Comparison of ENCODE assay signal across 22 cellular contexts in the genomic region with DNA sequence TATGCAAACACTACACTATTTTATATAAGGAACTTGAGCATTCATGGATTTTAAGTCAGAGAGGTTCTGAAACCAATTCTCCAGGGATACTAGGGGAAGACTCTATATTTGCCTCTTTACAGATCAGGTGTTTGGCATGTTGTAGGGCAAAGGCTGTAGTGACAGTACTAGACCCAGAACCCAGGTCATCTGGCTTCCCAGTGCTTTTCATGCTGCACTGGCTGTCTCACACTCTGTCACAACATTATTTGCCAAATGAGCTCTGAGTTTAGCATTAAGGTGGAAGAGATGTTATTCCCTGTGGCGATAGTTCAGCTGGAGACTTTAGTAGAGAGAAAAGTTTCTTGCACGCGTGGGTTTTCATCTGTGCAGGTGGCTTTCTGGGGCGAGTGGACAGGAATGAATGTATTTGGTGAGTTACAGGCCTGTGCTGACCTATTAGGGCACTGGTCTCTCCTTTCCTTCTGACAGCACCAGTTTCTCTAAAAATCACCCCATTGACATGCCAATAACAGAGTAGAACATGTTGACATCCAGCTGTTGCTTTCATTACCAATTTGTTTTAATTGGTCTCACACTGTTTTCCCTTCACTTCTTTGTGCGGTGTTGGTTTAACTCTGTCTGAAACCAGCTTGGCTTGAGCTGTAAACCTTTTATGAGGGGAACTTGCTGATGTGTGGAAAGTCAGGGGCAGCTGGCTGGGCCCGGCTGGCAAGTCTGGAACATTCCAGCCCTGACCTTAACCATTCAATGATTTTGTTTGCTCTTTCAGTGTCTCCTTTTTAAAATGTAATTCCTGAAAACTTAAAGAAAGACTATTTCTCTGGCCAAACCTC.
DNase-seq lines count a peak whose midpoint lies in the region; ATAC-seq, FAIRE-seq and TF ChIP-seq lines count a peak whose summit lies in the region.
"Had no signal": no experiment of that assay in that cellular context is flagged by ENCODE, and none has a peak within 500 bp of the region (broad histone marks: within the 10 kb centered on the region; RNA-seq: fewer than 3 reads in every experiment).

No MANE protein-coding gene starts in this region.

- H3K9ac ChIP-seq in H1 (replicated peaks in 1 of 4; ENCODE audit: extremely low read depth in 1 of 4, low read depth in 3 of 4, low read length in 3 of 4), result no peak overlapping the region
- H3K9ac ChIP-seq in mesenchymal stem cell (ENCODE audit: low read length), result no peak overlapping the region

- no peaks in the 10 kb centered on the region for H4K20me1 ChIP-seq in H1 (replicated peaks in 1 of 2; ENCODE audit: control insufficient read depth in 1 of 2, insufficient read depth in 2 of 2, low read length in 2 of 2)

- H2AK5ac ChIP-seq in H1 (ENCODE audit: low read depth, low read length) (no peak overlapping the region), mesenchymal stem cell (ENCODE audit: low read length, severe bottlenecking) (peak overlapping the region; percentile 52)

- H3K18ac ChIP-seq in H1 (ENCODE audit: extremely low read depth, low read length) (no peak overlapping the region), mesenchymal stem cell (ENCODE audit: low read depth in 1 of 2, low read length in 2 of 2) (no peak overlapping the region)

- H3K4me3 ChIP-seq in H1 (ENCODE audit: extremely low read depth in 1 of 4, insufficient read depth in 2 of 4, low read depth in 3 of 4, low read length in 4 of 4) (no peak overlapping the region), mesenchymal stem cell (ENCODE audit: insufficient read depth in 1 of 2, low read depth in 1 of 2, low read length in 2 of 2) (no peak overlapping the region), thyroid gland (replicated peaks in 1 of 3) (no peak overlapping the region)
- H3K4me3 ChIP-seq: tibial nerve had no signal

- peak; percentile 80 for DNase-seq in NCI-H2171 treated with DMSO at 0.1 percent for 48 hours (lab: John Stamatoyannopoulos, UW)
- no peak for DNase-seq in H1 (ENCODE audit: low read depth in 1 of 2, low spot score in 2 of 2)
- DNase-seq in mesenchymal stem cell, result no peak
- DNase-seq in thyroid gland, result peak; percentile 31 to 65
- no peak for DNase-seq in NCI-H187 (lab: John Stamatoyannopoulos, UW)
- no peak for DNase-seq in NCI-H345 treated with DMSO at 0.1 percent for 48 hours (lab: John Stamatoyannopoulos, UW; ENCODE audit: unreplicated experiment)
- DNase-seq: activated CD4-positive, alpha-beta T cell treated with anti-CD3 and anti-CD28 coated beads for 48 hours; aorta; CD8-positive, alpha-beta memory T cell; erythroblast; foreskin melanocyte; hypothalamus; NCI-H1092; NCI-H2029 treated with DMSO at 0.1 percent for 48 hours; stimulated activated CD4-positive, alpha-beta T cell treated with anti-CD3 and anti-CD28 coated beads, Interleukin-4, amount 100 ng/mL, for 4 hours; T-helper 17 cell had no signal

- H2BK5ac ChIP-seq in H1 (ENCODE audit: low read depth, low read length) (no peak overlapping the region), mesenchymal stem cell (ENCODE audit: low read depth, low read length, poor library complexity, severe bottlenecking) (peak overlapping the region; percentile 82)

- H3K4me1 ChIP-seq in H1 (replicated peaks in 1 of 4; ENCODE audit: control insufficient read depth in 3 of 4, insufficient read depth in 4 of 4, low read length in 3 of 4), result no peaks in the 10 kb centered on the region
- peaks cover 5% of the 10 kb centered on the region for H3K4me1 ChIP-seq in mesenchymal stem cell (ENCODE audit: control insufficient read depth, insufficient read depth, low read depth, low read length)
- H3K4me1 ChIP-seq in thyroid gland, result peaks cover 10% of the 10 kb centered on the region in 2 donors
- H3K4me1 ChIP-seq: tibial nerve had no signal

- H3K27me3 ChIP-seq in H1 (replicated peaks in 1 of 4; ENCODE audit: control insufficient read depth in 3 of 4, extremely low read depth in 1 of 4, insufficient read depth in 3 of 4, low read length in 3 of 4), result peaks cover 0 to 4% (median under 1%) of the 10 kb centered on the region in 4 experiments; a peak in 2 of 7 replicates
- no peaks in the 10 kb centered on the region for H3K27me3 ChIP-seq in mesenchymal stem cell (ENCODE audit: control insufficient read depth in 1 of 2, insufficient read depth in 1 of 2, low read length in 2 of 2)
- no peaks in the 10 kb centered on the region for H3K27me3 ChIP-seq in thyroid gland
- H3K27me3 ChIP-seq: tibial nerve had no signal

- H2BK120ac ChIP-seq in H1 (replicated peaks; ENCODE audit: low read depth, low read length) (no peak overlapping the region), mesenchymal stem cell (ENCODE audit: low read depth, low read length) (no peak overlapping the region)

- H2AFZ ChIP-seq in H1 (ENCODE audit: low read length) (no peak overlapping the region), mesenchymal stem cell (ENCODE audit: low read depth, low read length) (no peak overlapping the region)

- H4K5ac ChIP-seq in H1 (ENCODE audit: insufficient read length, low read depth, low read length), result no peak overlapping the region

- H4K91ac ChIP-seq in H1 (replicated peaks; ENCODE audit: insufficient read length, low read length), result no peak overlapping the region
- no peak overlapping the region for H4K91ac ChIP-seq in mesenchymal stem cell (ENCODE audit: low read length)

- CTCF ChIA-PET in H1 (lab: Charles Lee; ENCODE audit: partially characterized antibody), result interaction anchor here (0.9 to 2.0 kb wide), 3 partner anchors 10 to 496 kb away, joined by 3 to 5 read pairs (median 3); no protein-coding TSS in a partner anchor

- H2BK12ac ChIP-seq in H1 (ENCODE audit: low read depth, low read length) (no peak overlapping the region), mesenchymal stem cell (ENCODE audit: low read length in 2 of 2) (no peak overlapping the region)

- intact Hi-C loops in thyroid gland (cut with DNase I), result no loop called here

- H3K4me2 ChIP-seq in H1 (ENCODE audit: insufficient read depth in 1 of 2, low read depth in 2 of 2, low read length in 2 of 2), result no peak overlapping the region
- no peak overlapping the region for H3K4me2 ChIP-seq in mesenchymal stem cell (ENCODE audit: low read length, poor library complexity, severe bottlenecking)

- H3K56ac ChIP-seq in H1 (replicated peaks; ENCODE audit: insufficient read length, low read depth, low read length), result no peak overlapping the region

- H2BK20ac ChIP-seq in H1 (ENCODE audit: low read length), result no peak overlapping the region

- H3K27ac ChIP-seq in H1 (ENCODE audit: low read depth, low read length) (no peak overlapping the region), mesenchymal stem cell (ENCODE audit: low read length, poor library complexity, severe bottlenecking) (peak overlapping the region; percentile 95), thyroid gland (peak overlapping the region; percentile 24 to 79 (median 76))
- H3K27ac ChIP-seq: tibial nerve had no signal

- no peaks in the 10 kb centered on the region for H3K23me2 ChIP-seq in H1 (ENCODE audit: low read depth, low read length)

- no peak for TF ChIP-seq CTCF in H1 (IDR thresholded peaks at IDR 0.05; ENCODE audit: control extremely low read depth in 1 of 3, insufficient read depth in 1 of 3, low read depth in 1 of 3, low read length in 3 of 3)
- TF ChIP-seq CTCF in thyroid gland (IDR thresholded peaks at IDR 0.05), result no peak

- H3K4ac ChIP-seq in H1 (replicated peaks; ENCODE audit: insufficient read length, low read depth, low read length) (no peak overlapping the region), mesenchymal stem cell (ENCODE audit: low read depth in 1 of 2, low read length in 2 of 2) (no peak overlapping the region)

- ATAC-seq in HG03432 (IDR thresholded peaks at IDR 0.05; ENCODE audit: unreplicated experiment) (no peak), HG02798 (IDR thresholded peaks at IDR 0.05; ENCODE audit: poor library complexity, unreplicated experiment) (no peak)
- ATAC-seq: activated naive CD4-positive, alpha-beta T cell treated with anti-CD3 and anti-CD28 coated beads, Interleukin-2, amount 50 U/mL, for 72 hours; T-helper 17 cell had no signal

- H3K14ac ChIP-seq in H1 (ENCODE audit: insufficient read length) (no peak overlapping the region), mesenchymal stem cell (ENCODE audit: low read length in 2 of 2) (no peak overlapping the region)

- TF ChIP-seq POLR2A in H1 (IDR thresholded peaks at IDR 0.05; ENCODE audit: control extremely low read depth in 1 of 2, low read depth in 2 of 2, low read length in 2 of 2) (no peak), thyroid gland (IDR thresholded peaks at IDR 0.05) (no peak)

- whole genome bisulfite sequencing in H1 (ENCODE audit: extremely low coverage in 1 of 2, insufficient coverage in 1 of 2, insufficient read length in 1 of 2, insufficient replicate concordance in 2 of 2, low coverage in 1 of 2, low lambda C conversion rate in 2 of 2, missing lambda C conversion rate in 1 of 2), 2 experiments, result 94% methylated on average over 6 of the region's 6 CpGs; no CpG with 5 or more reads in 1 of the 2 experiments
- 61% methylated on average over 5 of the region's 6 CpGs for WGBS in mesenchymal stem cell
- 63 to 67% methylated on average over 6 of the region's 6 CpGs for WGBS in thyroid gland, 2 donors

- POLR2A ChIA-PET in H1 (lab: Charles Lee; ENCODE audit: partially characterized antibody), result no interaction called here

- H3K9me3 ChIP-seq in H1 (ENCODE audit: insufficient read depth in 2 of 2, low read depth in 1 of 2, low read length in 1 of 2), result peaks cover 2 to 4% of the 10 kb centered on the region in 2 experiments; a peak in 2 of 4 replicates
- H3K9me3 ChIP-seq in mesenchymal stem cell (ENCODE audit: control insufficient read depth, low read length), result peaks cover 4% of the 10 kb centered on the region
- no peaks in the 10 kb centered on the region for H3K9me3 ChIP-seq in thyroid gland

- H3K23ac ChIP-seq in H1 (ENCODE audit: insufficient read length), result no peak overlapping the region
- no peak overlapping the region for H3K23ac ChIP-seq in mesenchymal stem cell (ENCODE audit: low read length in 2 of 2)

- TF ChIP-seq RAD21 in H1 (IDR thresholded peaks at IDR 0.05 in 1 of 2, conservative IDR thresholded peaks at IDR 0.05 in 1 of 2; ENCODE audit: low read depth in 2 of 2, low read length in 2 of 2), result no peak

- no peak for FAIRE-seq in H1 (lab: Jason Lieb, UNC)
- FAIRE-seq: keratinocyte, RCC 7860 had no signal

- H4K8ac ChIP-seq in H1 (ENCODE audit: extremely low read depth, insufficient read depth, low read length), result no peak overlapping the region
- H4K8ac ChIP-seq in mesenchymal stem cell (ENCODE audit: low read length), result no peak overlapping the region

- no peaks in the 10 kb centered on the region for H3K79me2 ChIP-seq in H1 (ENCODE audit: control insufficient read depth in 1 of 2, insufficient read depth in 2 of 2, low read length in 2 of 2)

- H2BK15ac ChIP-seq in H1 (ENCODE audit: low read length) (no peak overlapping the region), mesenchymal stem cell (ENCODE audit: low read depth, poor library complexity, severe bottlenecking) (no peak overlapping the region)

- H3K36me3 ChIP-seq in H1 (ENCODE audit: control insufficient read depth in 2 of 4, insufficient read depth in 4 of 4, low read length in 3 of 4), result no peaks in the 10 kb centered on the region; a peak in 1 of 8 replicates
- no peaks in the 10 kb centered on the region for H3K36me3 ChIP-seq in mesenchymal stem cell (ENCODE audit: control insufficient read depth in 1 of 2, insufficient read depth in 2 of 2, low read depth in 1 of 2, low read length in 2 of 2)
- H3K36me3 ChIP-seq in thyroid gland, result no peaks in the 10 kb centered on the region
- H3K36me3 ChIP-seq: tibial nerve had no signal

- TF ChIP-seq EP300 in H1 (IDR thresholded peaks at IDR 0.05; ENCODE audit: borderline replicate concordance in 1 of 2, low read depth in 2 of 2, low read length in 2 of 2), result no peak

- no peaks in the 10 kb centered on the region for H3K79me1 ChIP-seq in H1 (ENCODE audit: low read depth, low read length)
- H3K79me1 ChIP-seq in mesenchymal stem cell (replicated peaks; ENCODE audit: low read length, poor library complexity, severe bottlenecking), result no peaks in the 10 kb centered on the region

Comparison
In these comparisons a context has a peak if more than half of its experiments do, and no peak if none do; other contexts are left out.
1. DNase-seq: peak in NCI-H2171 treated with DMSO at 0.1 percent for 48 hours (single experiment) and thyroid gland (2 of 2); none in H1 (0 of 2), mesenchymal stem cell (single experiment), NCI-H187 (0 of 2) and NCI-H345 treated with DMSO at 0.1 percent for 48 hours (single experiment).